Comparison of ENCODE assay signal across 7 cellular contexts in genomic region chr21:34668803-34669148, GRCh38. TPM values are rescaled to one million over a fixed set of nuclear protein-coding genes. Genes with fewer than 3 reads are reported as not detected.
DNase-seq lines count a peak whose midpoint lies in the region; ATAC-seq and TF ChIP-seq lines count a peak whose summit lies in the region.

TSS of gene CLIC6 (plus strand) at chr21:34668994. CDS start at chr21:34669389, 395 bp downstream.

- TF ChIP-seq CTCF in lower lobe of right lung (IDR thresholded peaks at IDR 0.05) (no peak), testis (IDR thresholded peaks at IDR 0.05) (no peak)

- no peaks in the 10 kb centered on the region for H3K9me3 ChIP-seq in lower lobe of right lung
- H3K9me3 ChIP-seq in testis, result no peaks in the 10 kb centered on the region

- peaks cover 36% of the 10 kb centered on the region for H3K27me3 Mint-ChIP-seq in IgD-negative memory B cell
- peaks cover 53% of the 10 kb centered on the region for H3K27me3 Mint-ChIP-seq in central memory CD8-positive, alpha-beta T cell

- peaks cover 0 to 8% (median 5%) of the 10 kb centered on the region in 3 donors for H3K4me1 Mint-ChIP-seq in IgD-negative memory B cell
- peaks cover 13% of the 10 kb centered on the region for H3K4me1 Mint-ChIP-seq in central memory CD8-positive, alpha-beta T cell

- peak within 1 kb of the TSS in 3 of 4 donors; percentile 45 to 81 (median 46) for H3K4me3 Mint-ChIP-seq in IgD-negative memory B cell
- peak within 1 kb of the TSS; percentile 68 for H3K4me3 Mint-ChIP-seq in central memory CD8-positive, alpha-beta T cell

- no peaks in the 10 kb centered on the region for H3K36me3 Mint-ChIP-seq in IgD-negative memory B cell
- H3K36me3 Mint-ChIP-seq in central memory CD8-positive, alpha-beta T cell (ENCODE audit: insufficient read depth), result no peaks in the 10 kb centered on the region

- DNase-seq in central memory CD8-positive, alpha-beta T cell (ENCODE audit: low spot score in 2 of 2), result no peak
- DNase-seq in lower lobe of right lung (peak; percentile 74), testis (no peak), NCI-H2029 (lab: John Stamatoyannopoulos, UW) (no peak), medulla oblongata (ENCODE audit: extremely low spot score) (no peak)

- intact Hi-C loops in lower lobe of right lung (cut with DNase I) (no loop called here), testis (cut with DNase I; ENCODE audit: low total_unique reads) (no loop called here)

- H3K4me1 ChIP-seq in lower lobe of right lung (peaks cover 18% of the 10 kb centered on the region), testis (no peaks in the 10 kb centered on the region)

- H3K27ac Mint-ChIP-seq in IgD-negative memory B cell, result no peak within 1 kb of the TSS
- no peak within 1 kb of the TSS for H3K27ac Mint-ChIP-seq in central memory CD8-positive, alpha-beta T cell (ENCODE audit: low read depth)

- no peaks in the 10 kb centered on the region for H3K36me3 ChIP-seq in lower lobe of right lung
- H3K36me3 ChIP-seq in testis (ENCODE audit: low read depth, missing control alignments), result no peaks in the 10 kb centered on the region

- H3K9me3 Mint-ChIP-seq in IgD-negative memory B cell, result no peaks in the 10 kb centered on the region
- H3K9me3 Mint-ChIP-seq in central memory CD8-positive, alpha-beta T cell, result no peaks in the 10 kb centered on the region

- H3K4me3 ChIP-seq in lower lobe of right lung, result peak within 1 kb of the TSS; percentile 56
- peak within 1 kb of the TSS; percentile 34 to 44 for H3K4me3 ChIP-seq in testis

- TF ChIP-seq POLR2A in testis (IDR thresholded peaks at IDR 0.05), result no peak

- WGBS in testis, 2 donors, result 12 to 34% methylated on average over 13 to 18 of the region's 18 CpGs

- peaks cover 40% of the 10 kb centered on the region for H3K27me3 ChIP-seq in lower lobe of right lung (ENCODE audit: low read depth)
- peaks cover 3% of the 10 kb centered on the region for H3K27me3 ChIP-seq in testis

- H3K27ac ChIP-seq in lower lobe of right lung (peak within 1 kb of the TSS; percentile 71), testis (no peak within 1 kb of the TSS)

- ATAC-seq in central memory CD8-positive, alpha-beta T cell (replicated peaks; ENCODE audit: extremely low read depth, poor library complexity, severe bottlenecking), result no peak
- ATAC-seq in lower lobe of right lung, result peak; percentile 64 to 80
- ATAC-seq in HG03095 (IDR thresholded peaks at IDR 0.05; ENCODE audit: unreplicated experiment), result no peak

RNA-seq across cellular contexts. Expression of gene CLIC6, which starts in this region (rescaled TPM):
- polyA plus RNA-seq in IgD-negative memory B cell, result 0.08 TPM
- 23.5 TPM for total RNA-seq in lower lobe of right lung
- total RNA-seq in testis, result under 1 TPM; 0.16 to 0.37 TPM
- 2.0 TPM for polyA plus RNA-seq in testis (ENCODE audit: insufficient read depth, low read depth, low replicate concordance)

Comparison
In these comparisons a context has a peak if more than half of its experiments do, and no peak if none do; other contexts are left out.
1. RNA of gene CLIC6 (total RNA-seq): 23.5 TPM in lower lobe of right lung (single experiment); 0.16 to 0.37 TPM in testis; every median in the first group is over 10 times any median in the second.
2. ATAC-seq: peak in lower lobe of right lung (2 of 2); none in central memory CD8-positive, alpha-beta T cell (single experiment) and HG03095 (single experiment).